Comparison of ENCODE assay signal across 17 cellular contexts in genomic region chr5:79536193-79536906, GRCh38.
"Had no signal": no experiment of that assay in that cellular context is flagged by ENCODE, and none has a peak within 500 bp of the region (broad histone marks: within the 10 kb centered on the region; RNA-seq: fewer than 3 reads in every experiment).

No MANE protein-coding gene starts in this region.

- H3K9me3 Mint-ChIP-seq: activated B cell treated with CpG ODN at 0.5 μM for 24 hours; activated CD4-positive, alpha-beta T cell treated with anti-CD3 and anti-CD28 coated beads, Interleukin-2, amount 10 ng/mL, durations not matched to agents 24 days and 14 days; activated T-cell treated with anti-CD3 and anti-CD28 coated beads, Interleukin-2, amount 50 U/mL, for 72 hours; stimulated activated memory B cell treated with anti-CD40 and anti-IgM and Interleukin-4, amounts not matched to agents 10 μg/mL and 1 μg/mL and 100 μg/mL, for 72 hours had no signal

- H3K27me3 Mint-ChIP-seq: activated naive CD8-positive, alpha-beta T cell had no signal

- H3K4me3 ChIP-seq: body of pancreas, ovary, thyroid gland had no signal

- H3K4me1 Mint-ChIP-seq: activated B cell treated with CpG ODN at 0.5 μM for 24 hours; activated CD4-positive, alpha-beta T cell treated with anti-CD3 and anti-CD28 coated beads, Interleukin-2, amount 10 ng/mL, durations not matched to agents 24 days and 14 days; stimulated activated memory B cell treated with anti-CD40 and anti-IgM and Interleukin-4, amounts not matched to agents 10 μg/mL and 1 μg/mL and 100 μg/mL, for 72 hours had no signal

- DNase-seq: activated B cell treated with CpG ODN at 0.5 μM for 24 hours; activated CD4-positive, alpha-beta T cell treated with anti-CD3 and anti-CD28 coated beads, Interleukin-2, amount 10 ng/mL, durations not matched to agents 24 days and 14 days; activated CD8-positive, alpha-beta memory T cell treated with anti-CD3 and anti-CD28 coated beads, Interleukin-2, amount 50 U/mL, for 48 hours; activated CD8-positive, alpha-beta T cell treated with anti-CD3 and anti-CD28 coated beads, Interleukin-2, amount 10 ng/mL, durations not matched to agents 7 days and 5 days; activated gamma-delta T cell; activated T-cell treated with anti-CD3 and anti-CD28 coated beads, Interleukin-2, amount 50 U/mL, for 72 hours; amygdala; body of pancreas; caudate nucleus; hippocampal formation; mammary epithelial cell; ovary; stimulated activated CD4-positive, alpha-beta T cell treated with anti-CD3 and anti-CD28 coated beads, Interleukin-2, amount 100 ng/mL, for 48 hours; thyroid gland had no signal

- H3K36me3 ChIP-seq: ovary, thyroid gland had no signal

- H3K9me3 ChIP-seq: body of pancreas, ovary, thyroid gland had no signal

- H3K27ac ChIP-seq: body of pancreas, ovary, thyroid gland had no signal

- H3K4me1 ChIP-seq: body of pancreas, thyroid gland had no signal

- H3K36me3 Mint-ChIP-seq: activated naive CD8-positive, alpha-beta T cell; stimulated activated memory B cell treated with anti-CD40 and anti-IgM and Interleukin-4, amounts not matched to agents 10 μg/mL and 1 μg/mL and 100 μg/mL, for 72 hours had no signal

- H3K27me3 ChIP-seq: body of pancreas, ovary, thyroid gland had no signal

- ATAC-seq: activated CD8-positive, alpha-beta T cell treated with anti-CD3 and anti-CD28 coated beads, Interleukin-2, amount 10 ng/mL, durations not matched to agents 7 days and 5 days; body of pancreas; esophagus mucosa; stimulated activated memory B cell treated with anti-CD40 and anti-IgM and Interleukin-4, amounts not matched to agents 10 μg/mL and 1 μg/mL and 100 μg/mL, for 72 hours had no signal

- H3K4me3 Mint-ChIP-seq: activated B cell treated with CpG ODN at 0.5 μM for 24 hours; activated CD4-positive, alpha-beta T cell treated with anti-CD3 and anti-CD28 coated beads, Interleukin-2, amount 10 ng/mL, durations not matched to agents 24 days and 14 days; activated CD8-positive, alpha-beta T cell treated with anti-CD3 and anti-CD28 coated beads, Interleukin-2, amount 10 ng/mL, durations not matched to agents 7 days and 5 days; activated naive CD8-positive, alpha-beta T cell; activated T-cell treated with anti-CD3 and anti-CD28 coated beads, Interleukin-2, amount 50 U/mL, for 72 hours; stimulated activated memory B cell treated with anti-CD40 and anti-IgM and Interleukin-4, amounts not matched to agents 10 μg/mL and 1 μg/mL and 100 μg/mL, for 72 hours had no signal

- H3K27ac Mint-ChIP-seq: activated B cell treated with CpG ODN at 0.5 μM for 24 hours; activated CD4-positive, alpha-beta T cell treated with anti-CD3 and anti-CD28 coated beads, Interleukin-2, amount 10 ng/mL, durations not matched to agents 24 days and 14 days; activated CD8-positive, alpha-beta T cell treated with anti-CD3 and anti-CD28 coated beads, Interleukin-2, amount 10 ng/mL, durations not matched to agents 7 days and 5 days; activated naive CD8-positive, alpha-beta T cell; activated T-cell treated with anti-CD3 and anti-CD28 coated beads, Interleukin-2, amount 50 U/mL, for 72 hours; stimulated activated memory B cell treated with anti-CD40 and anti-IgM and Interleukin-4, amounts not matched to agents 10 μg/mL and 1 μg/mL and 100 μg/mL, for 72 hours had no signal
